ENCODE assay signal across 8 cellular contexts in the genomic region with DNA sequence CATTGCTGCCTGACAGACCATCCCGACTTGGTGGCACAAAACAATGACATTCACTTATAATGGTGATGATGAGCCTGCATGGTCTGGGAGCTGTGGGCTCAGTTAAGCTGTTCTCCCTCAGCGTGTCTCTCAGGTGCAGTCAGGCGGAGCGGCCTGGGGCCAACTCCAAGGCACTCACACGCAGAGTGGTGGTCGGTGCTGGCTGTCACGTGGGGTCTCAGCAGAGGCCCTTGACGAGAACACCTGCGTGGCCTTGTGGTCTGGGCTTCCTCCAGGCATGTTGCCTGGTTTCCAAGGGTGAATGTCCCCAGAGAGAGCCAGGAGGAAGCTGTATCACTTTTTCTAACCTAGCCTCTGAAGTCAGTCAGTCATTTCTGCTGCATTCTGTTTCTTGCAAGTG. TPM values are rescaled to one million over a fixed set of nuclear protein-coding genes. Genes with fewer than 3 reads are reported as not detected.
DNase-seq lines count a peak whose midpoint lies in the region; ATAC-seq and TF ChIP-seq lines count a peak whose summit lies in the region.

No MANE protein-coding gene starts in this region.

- peaks cover 17 to 25% of the 10 kb centered on the region in 2 experiments for H3K36me3 ChIP-seq in SK-N-SH (replicated peaks in 1 of 2; ENCODE audit: control insufficient read depth in 1 of 2, insufficient read depth in 2 of 2, low read length in 1 of 2)

- H3K27ac ChIP-seq in SK-N-SH (ENCODE audit: low read depth in 2 of 2, low read length in 1 of 2): peak overlapping the region in 1 of 2 experiments; percentile 20; a peak in 1 of 4 replicates

- POLR2A ChIA-PET in SK-N-SH (lab: Yijun Ruan, JAX): interaction anchor here (0.7 kb wide), 1 partner anchor 236 kb away, joined by 4 read pairs; no protein-coding TSS in a partner anchor

- 100% methylated on average over 6 of the region's 9 CpGs for WGBS in SK-N-SH (ENCODE audit: low lambda C conversion rate)

- H3K4me1 ChIP-seq in SK-N-SH (ENCODE audit: control insufficient read depth in 1 of 2, insufficient read depth in 2 of 2, low read depth in 1 of 2, low read length in 1 of 2): peaks cover 0 to 15% of the 10 kb centered on the region in 2 experiments; a peak in 2 of 4 replicates

- TF ChIP-seq EP300 in SK-N-SH (IDR thresholded peaks at IDR 0.05; ENCODE audit: borderline replicate concordance in 1 of 2, low read depth in 1 of 2, low read length in 1 of 2): no peak

- no peaks in the 10 kb centered on the region for H3K27me3 ChIP-seq in SK-N-SH (ENCODE audit: insufficient read depth)

- peaks cover 7% of the 10 kb centered on the region for H3F3A ChIP-seq in SK-N-SH (replicated peaks; ENCODE audit: insufficient read depth)

- no peaks in the 10 kb centered on the region for H3K79me2 ChIP-seq in SK-N-SH (ENCODE audit: insufficient read depth)

- no peak for TF ChIP-seq RAD21 in SK-N-SH (IDR thresholded peaks at IDR 0.05; ENCODE audit: low read length)

- peak; percentile 75 for ATAC-seq in GM21576 (IDR thresholded peaks at IDR 0.05; ENCODE audit: unreplicated experiment)
- peak; percentile 83 for ATAC-seq in HG03571 (IDR thresholded peaks at IDR 0.05; ENCODE audit: unreplicated experiment)

- H3K9me2 ChIP-seq in SK-N-SH: no peaks in the 10 kb centered on the region

- H4K20me1 ChIP-seq in SK-N-SH (ENCODE audit: insufficient read depth): no peaks in the 10 kb centered on the region

- no peak overlapping the region for H3K4me3 ChIP-seq in SK-N-SH (ENCODE audit: low read depth in 2 of 2, low read length in 1 of 2)

- H3K4me2 ChIP-seq in SK-N-SH: no peak overlapping the region

- CTCF ChIA-PET in SK-N-SH (lab: Yijun Ruan, JAX): interaction anchor here (0.7 to 9.0 kb wide), 39 partner anchors 9 to 229 kb away, joined by 3 to 250 read pairs (median 9); no protein-coding TSS in a partner anchor

- H3K9ac ChIP-seq in SK-N-SH: no peak overlapping the region

- H2AFZ ChIP-seq in SK-N-SH (ENCODE audit: low read depth): no peak overlapping the region

- peak; percentile 69 for DNase-seq in GM13976 (ENCODE audit: low spot score)
- peak; percentile 63 for DNase-seq in left kidney (ENCODE audit: low read depth, low spot score)
- no peak for DNase-seq in activated T-cell treated with anti-CD3 and anti-CD28 coated beads, Interleukin-2, amount 50 U/mL, for 1 hour
- DNase-seq in SK-N-SH: no peak
- DNase-seq in DMS153 (lab: John Stamatoyannopoulos, UW): no peak
- DNase-seq in NCI-H1694 (lab: John Stamatoyannopoulos, UW): no peak

- no peaks in the 10 kb centered on the region for H3K9me3 ChIP-seq in SK-N-SH

- TF ChIP-seq CTCF in GM13976 (IDR thresholded peaks at IDR 0.05; ENCODE audit: borderline replicate concordance, control extremely low read depth, extremely low read depth, insufficient read depth, missing control alignments) (no peak), SK-N-SH (IDR thresholded peaks at IDR 0.05) (no peak)

- in situ Hi-C loops in GM13976 (cut with MboI; ENCODE audit: low sequenced_read_pairs, unreplicated experiment): loop anchor here (10.0 kb wide), 1 partner anchor 177 kb away; no protein-coding TSS in a partner anchor

TF ChIP-seq in SK-N-SH, 30 proteins besides CTCF, POLR2A, EP300 and RAD21:
- no peak for TF ChIP-seq FOXJ3 (CRISPR knock-in tag; IDR thresholded peaks at IDR 0.05)
- TF ChIP-seq, protein P1, sequence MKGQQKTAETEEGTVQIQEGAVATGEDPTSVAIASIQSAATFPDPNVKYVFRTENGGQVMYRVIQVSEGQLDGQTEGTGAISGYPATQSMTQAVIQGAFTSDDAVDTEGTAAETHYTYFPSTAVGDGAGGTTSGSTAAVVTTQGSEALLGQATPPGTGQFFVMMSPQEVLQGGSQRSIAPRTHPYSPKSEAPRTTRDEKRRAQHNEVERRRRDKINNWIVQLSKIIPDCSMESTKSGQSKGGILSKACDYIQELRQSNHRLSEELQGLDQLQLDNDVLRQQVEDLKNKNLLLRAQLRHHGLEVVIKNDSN (IDR thresholded peaks at IDR 0.05; ENCODE audit: borderline replicate concordance, low read depth): no peak
- no peak for TF ChIP-seq FOSL2 (IDR thresholded peaks at IDR 0.05; ENCODE audit: borderline replicate concordance, low read depth)
- TF ChIP-seq NRF1 (IDR thresholded peaks at IDR 0.05; ENCODE audit: low read depth, low read length): no peak
- no peak for TF ChIP-seq GATA2 (CRISPR knock-in tag; IDR thresholded peaks at IDR 0.05)
- no peak for TF ChIP-seq EZH2phosphoT487 (IDR thresholded peaks at IDR 0.05; ENCODE audit: borderline replicate concordance, low read depth)
- TF ChIP-seq, protein P2, sequence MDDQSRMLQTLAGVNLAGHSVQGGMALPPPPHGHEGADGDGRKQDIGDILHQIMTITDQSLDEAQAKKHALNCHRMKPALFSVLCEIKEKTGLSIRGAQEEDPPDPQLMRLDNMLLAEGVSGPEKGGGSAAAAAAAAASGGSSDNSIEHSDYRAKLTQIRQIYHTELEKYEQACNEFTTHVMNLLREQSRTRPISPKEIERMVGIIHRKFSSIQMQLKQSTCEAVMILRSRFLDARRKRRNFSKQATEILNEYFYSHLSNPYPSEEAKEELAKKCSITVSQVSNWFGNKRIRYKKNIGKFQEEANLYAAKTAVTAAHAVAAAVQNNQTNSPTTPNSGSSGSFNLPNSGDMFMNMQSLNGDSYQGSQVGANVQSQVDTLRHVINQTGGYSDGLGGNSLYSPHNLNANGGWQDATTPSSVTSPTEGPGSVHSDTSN (IDR thresholded peaks at IDR 0.05): no peak
- no peak for TF ChIP-seq ELF1 (IDR thresholded peaks at IDR 0.05)
- no peak for TF ChIP-seq FOXM1 (IDR thresholded peaks at IDR 0.05; ENCODE audit: low read depth)
- no peak for TF ChIP-seq GABPA (IDR thresholded peaks at IDR 0.05; ENCODE audit: low read depth)
- TF ChIP-seq, protein P3, sequence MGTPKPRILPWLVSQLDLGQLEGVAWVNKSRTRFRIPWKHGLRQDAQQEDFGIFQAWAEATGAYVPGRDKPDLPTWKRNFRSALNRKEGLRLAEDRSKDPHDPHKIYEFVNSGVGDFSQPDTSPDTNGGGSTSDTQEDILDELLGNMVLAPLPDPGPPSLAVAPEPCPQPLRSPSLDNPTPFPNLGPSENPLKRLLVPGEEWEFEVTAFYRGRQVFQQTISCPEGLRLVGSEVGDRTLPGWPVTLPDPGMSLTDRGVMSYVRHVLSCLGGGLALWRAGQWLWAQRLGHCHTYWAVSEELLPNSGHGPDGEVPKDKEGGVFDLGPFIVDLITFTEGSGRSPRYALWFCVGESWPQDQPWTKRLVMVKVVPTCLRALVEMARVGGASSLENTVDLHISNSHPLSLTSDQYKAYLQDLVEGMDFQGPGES (IDR thresholded peaks at IDR 0.05; ENCODE audit: low read depth, low read length): no peak
TF ChIP-seq in SK-N-SH: peak in this region for 0.

RNA-seq across cellular contexts. Expression of a gene that starts 29.8 kb away (rescaled TPM):
- polyA plus RNA-seq in SK-N-SH (2012; rRNA removed): 25.3 and 38.5 TPM in 2 replicates
- 22.3 and 27.1 TPM in 2 replicates for polyA plus RNA-seq in SK-N-SH (2012; cell fraction: cytosol; rRNA removed)
- polyA plus RNA-seq in SK-N-SH (2012; cell fraction: nucleus; rRNA removed): 44.4 and 47.1 TPM in 2 replicates

Comparison
In these comparisons a context has a peak if more than half of its experiments do, and no peak if none do; other contexts are left out.
1. DNase-seq: peak in GM13976 (single experiment) and left kidney (single experiment); none in activated T-cell treated with anti-CD3 and anti-CD28 coated beads, Interleukin-2, amount 50 U/mL, for 1 hour (single experiment), SK-N-SH (single experiment), DMS153 (single experiment) and NCI-H1694 (single experiment).